ENCODE assay signal across 9 cellular contexts in genomic region chr12:110578522-110579238, GRCh38. TPM values are rescaled to one million over a fixed set of nuclear protein-coding genes. Genes with fewer than 3 reads are reported as not detected.
DNase-seq lines count a peak whose midpoint lies in the region; ATAC-seq and TF ChIP-seq lines count a peak whose summit lies in the region.
"Had no signal": no experiment of that assay in that cellular context is flagged by ENCODE, and none has a peak within 500 bp of the region (broad histone marks: within the 10 kb centered on the region; RNA-seq: fewer than 3 reads in every experiment).

No MANE protein-coding gene starts in this region.

- H2AK5ac ChIP-seq in trophoblast cell (ENCODE audit: low read length): no peak overlapping the region

- POLR2A ChIA-PET in A673 (lab: Charles Lee; ENCODE audit: low non-redundant PET): interaction anchor here (0.6 kb wide), 1 partner anchor 404 kb away, joined by 3 read pairs; no protein-coding TSS in a partner anchor

- H3K4me1 ChIP-seq in A673 (ENCODE audit: insufficient read depth, low read length, poor library complexity, severe bottlenecking) (peaks cover 27% of the 10 kb centered on the region), adipocyte (ENCODE audit: control insufficient read depth, insufficient read depth, low read length) (peaks cover 55% of the 10 kb centered on the region), lung (ENCODE audit: control insufficient read depth in 2 of 2, insufficient read depth in 2 of 2, low read length in 2 of 2) (peaks cover 7 to 38% of the 10 kb centered on the region in 2 donors), trophoblast cell (ENCODE audit: control insufficient read depth in 1 of 2, insufficient read depth in 2 of 2, low read length in 2 of 2) (peaks cover 0 to 3% of the 10 kb centered on the region in 2 experiments)

- ATAC-seq in lung (ENCODE audit: insufficient read depth, low FRiP score): no peak

- H3K36me3 ChIP-seq in A673 (ENCODE audit: insufficient read depth, low read length, poor library complexity, severe bottlenecking): no peaks in the 10 kb centered on the region
- H3K36me3 ChIP-seq in adipocyte (ENCODE audit: control insufficient read depth, insufficient read depth, low read length, severe bottlenecking): no peaks in the 10 kb centered on the region
- no peaks in the 10 kb centered on the region for H3K36me3 ChIP-seq in lung (ENCODE audit: control insufficient read depth in 2 of 2, insufficient read depth in 2 of 2, low read length in 2 of 2)
- H3K36me3 ChIP-seq in trophoblast cell (ENCODE audit: control insufficient read depth in 1 of 2, insufficient read depth in 2 of 2, low read length in 2 of 2): no peaks in the 10 kb centered on the region

- H3K9ac ChIP-seq in adipocyte (ENCODE audit: low read length): peak overlapping the region; percentile 75
- no peak overlapping the region for H3K9ac ChIP-seq in trophoblast cell (ENCODE audit: low read length)

- DNase-seq in A673 (ENCODE audit: low spot score) (no peak), HL-60 (ENCODE audit: low read depth in 1 of 2, low spot score in 1 of 2) (no peak), adipocyte (ENCODE audit: low read depth) (no peak), lung (ENCODE audit: low spot score) (no peak), HuH-7.5 (ENCODE audit: low spot score) (no peak), NCI-H1048 (lab: John Stamatoyannopoulos, UW) (no peak), DMS53 (lab: John Stamatoyannopoulos, UW) (no peak), trophoblast cell (no peak)
- DNase-seq: NCI-H82 had no signal

- no peak overlapping the region for H2BK120ac ChIP-seq in trophoblast cell (ENCODE audit: insufficient read depth, low read length, poor library complexity)

- 75 to 86% methylated on average over 12 of the region's 12 CpGs for WGBS in lung, 2 donors
- WGBS in trophoblast cell (ENCODE audit: extremely low coverage, insufficient coverage, insufficient read length): no CpG with 5 or more reads among the region's 12 CpGs

- no peak overlapping the region for H2BK12ac ChIP-seq in trophoblast cell (ENCODE audit: low read length)

- BruUV-seq in A673 (replicated peaks; lab: Mats Ljungman, UMichigan): no TSS peak

- H4K8ac ChIP-seq in trophoblast cell (ENCODE audit: low read depth, low read length): no peak overlapping the region

- H3K79me2 ChIP-seq in trophoblast cell (ENCODE audit: control insufficient read depth, insufficient read depth, low read length, poor library complexity): peaks cover 9% of the 10 kb centered on the region

- no peak overlapping the region for H3K4me3 ChIP-seq in A673 (ENCODE audit: low read depth, low read length, poor library complexity, severe bottlenecking)
- no peak overlapping the region for H3K4me3 ChIP-seq in HL-60 (replicated peaks; ENCODE audit: insufficient read depth, low read length)
- peak overlapping the region; percentile 77 for H3K4me3 ChIP-seq in adipocyte (ENCODE audit: low read length)
- H3K4me3 ChIP-seq in lung: no peak overlapping the region
- H3K4me3 ChIP-seq in trophoblast cell (ENCODE audit: low read depth, low read length): no peak overlapping the region

- no peak overlapping the region for H3K18ac ChIP-seq in trophoblast cell (ENCODE audit: low read length)

- TF ChIP-seq CTCF in A673 (conservative IDR thresholded peaks at IDR 0.05; ENCODE audit: low read depth, low read length) (no peak), HL-60 (IDR thresholded peaks at IDR 0.05; ENCODE audit: insufficient read depth, low read length) (no peak), lung (IDR thresholded peaks at IDR 0.05; ENCODE audit: control extremely low read depth, extremely low read depth) (no peak)

- CTCF ChIA-PET in A673 (lab: Charles Lee): no interaction called here

- H3K79me1 ChIP-seq in trophoblast cell (ENCODE audit: low read length): peaks cover 4% of the 10 kb centered on the region

- H3K14ac ChIP-seq in trophoblast cell (ENCODE audit: low read length): no peak overlapping the region

- no peak overlapping the region for H3K23ac ChIP-seq in trophoblast cell (ENCODE audit: low read length)

- H3K27ac ChIP-seq in A673 (ENCODE audit: low read depth, low read length, poor library complexity, severe bottlenecking): peak overlapping the region; percentile 36
- H3K27ac ChIP-seq in HL-60 (replicated peaks): peak overlapping the region; percentile 64
- peak overlapping the region; percentile 49 to 91 for H3K27ac ChIP-seq in lung (ENCODE audit: low read depth in 1 of 2, low read length in 1 of 2)
- H3K27ac ChIP-seq in trophoblast cell (ENCODE audit: low read depth, low read length): no peak overlapping the region

- intact Hi-C loops in A673 (cut with micrococcal nuclease; ENCODE audit: unreplicated experiment): no loop called here

- no peaks in the 10 kb centered on the region for H3K9me3 ChIP-seq in A673 (ENCODE audit: low read depth, low read length, poor library complexity, severe bottlenecking)
- H3K9me3 ChIP-seq in adipocyte (ENCODE audit: control insufficient read depth, low read length): no peaks in the 10 kb centered on the region
- H3K9me3 ChIP-seq in lung (ENCODE audit: control insufficient read depth in 2 of 2, insufficient read depth in 1 of 2, low read length in 1 of 2): no peaks in the 10 kb centered on the region
- no peaks in the 10 kb centered on the region for H3K9me3 ChIP-seq in trophoblast cell (ENCODE audit: insufficient read depth, low read depth, low read length)

- no peak overlapping the region for H3K4me2 ChIP-seq in trophoblast cell (ENCODE audit: low read length)

- H3K27me3 ChIP-seq in A673 (replicated peaks; ENCODE audit: insufficient read depth, low read depth, low read length, poor library complexity): no peaks in the 10 kb centered on the region
- H3K27me3 ChIP-seq in HL-60 (ENCODE audit: insufficient read depth, poor library complexity, severe bottlenecking): no peaks in the 10 kb centered on the region
- H3K27me3 ChIP-seq in adipocyte (replicated peaks; ENCODE audit: control insufficient read depth, insufficient read depth, low read length): no peaks in the 10 kb centered on the region
- no peaks in the 10 kb centered on the region for H3K27me3 ChIP-seq in lung (ENCODE audit: control insufficient read depth, insufficient read depth)
- H3K27me3 ChIP-seq in trophoblast cell (ENCODE audit: insufficient read depth, low read length): no peaks in the 10 kb centered on the region

- no peak overlapping the region for H3K4ac ChIP-seq in trophoblast cell (ENCODE audit: low read depth, low read length)

- no peak overlapping the region for H4K91ac ChIP-seq in trophoblast cell (ENCODE audit: low read depth, low read length)

- no peak overlapping the region for H2BK5ac ChIP-seq in trophoblast cell (ENCODE audit: low read depth, low read length, poor library complexity)

- no peak overlapping the region for H2AFZ ChIP-seq in trophoblast cell (ENCODE audit: insufficient read depth, low read length, poor library complexity)

- H4K12ac ChIP-seq in trophoblast cell (ENCODE audit: low read depth, low read length): no peak overlapping the region

RNA-seq across cellular contexts. Expression of gene PPTC7, which starts 4.4 kb away (rescaled TPM):
- total RNA-seq in A673 (2021): 27.5 and 30.9 TPM in 2 replicates
- 10 to 100 TPM; 23.3 to 23.4 TPM for total RNA-seq in lung
- polyA plus RNA-seq in lung: 10 to 100 TPM in 1 of 2 donors, 1 to 10 TPM in 1; 7.1 to 15.3 TPM
- 9.9 and 10.1 TPM in 2 replicates for polyA plus RNA-seq in trophoblast cell (2013)

RNA-seq across cellular contexts. Expression of gene TCTN1, which starts 35.2 kb away (rescaled TPM):
- total RNA-seq in A673 (2021): 38.8 TPM in 2 replicates
- total RNA-seq in lung: 10 to 100 TPM; 56.9 to 79.2 TPM
- polyA plus RNA-seq in lung: 10 to 100 TPM; 22.0 to 31.6 TPM
- 17.6 and 19.3 TPM in 2 replicates for polyA plus RNA-seq in trophoblast cell (2013)
